Comparison of ENCODE assay signal across 8 cellular contexts in genomic region chr9:133103183-133103986, GRCh38. TPM values are rescaled to one million over a fixed set of nuclear protein-coding genes. Genes with fewer than 3 reads are reported as not detected.
DNase-seq lines count a peak whose midpoint lies in the region; ATAC-seq and TF ChIP-seq lines count a peak whose summit lies in the region.

No MANE protein-coding gene starts in this region.

- H3K9me3 Mint-ChIP-seq in activated CD8-positive, alpha-beta T cell treated with anti-CD3 and anti-CD28 coated beads for 36 hours, result no peaks in the 10 kb centered on the region
- H3K9me3 Mint-ChIP-seq in effector memory CD8-positive, alpha-beta T cell, result no peaks in the 10 kb centered on the region
- H3K9me3 Mint-ChIP-seq in mesothelial cell of epicardium, result no peaks in the 10 kb centered on the region

- TF ChIP-seq CTCF in DOHH2 (IDR thresholded peaks at IDR 0.05; ENCODE audit: low read depth, low read length, poor library complexity, severe bottlenecking) (peak; percentile 99), LNCAP (IDR thresholded peaks at IDR 0.05) (peak; percentile 95), mesothelial cell of epicardium (IDR thresholded peaks at IDR 0.05; ENCODE audit: unreplicated experiment) (peak; percentile 95), tibial nerve (IDR thresholded peaks at IDR 0.05) (peak; percentile 92 to 99 (median 97))
- peak; percentile 97 for TF ChIP-seq CTCF in activated CD8-positive, alpha-beta T cell treated with anti-CD3 and anti-CD28 coated beads for 36 hours (IDR thresholded peaks at IDR 0.05)

- 30 to 61% methylated on average over 9 to 11 of the region's 14 CpGs for WGBS in tibial nerve, 2 donors

- POLR2A ChIA-PET in activated CD8-positive, alpha-beta T cell treated with anti-CD3 and anti-CD28 coated beads for 36 hours (lab: Charles Lee), result interaction anchor here (1.3 to 1.7 kb wide), 3 partner anchors 9 to 44 kb away, joined by 3 to 6 read pairs (median 4); no protein-coding TSS in a partner anchor

- H3K4me1 Mint-ChIP-seq in activated CD8-positive, alpha-beta T cell treated with anti-CD3 and anti-CD28 coated beads for 36 hours (ENCODE audit: low read depth), result no peaks in the 10 kb centered on the region
- peaks cover 4 to 8% of the 10 kb centered on the region in 2 donors for H3K4me1 Mint-ChIP-seq in effector memory CD8-positive, alpha-beta T cell (ENCODE audit: low read depth in 2 of 2)
- no peaks in the 10 kb centered on the region for H3K4me1 Mint-ChIP-seq in mesothelial cell of epicardium

- H3K36me3 ChIP-seq in DOHH2 (ENCODE audit: control insufficient read depth, low read length), result peaks cover 80% of the 10 kb centered on the region
- peaks cover 4 to 99% (median 66%) of the 10 kb centered on the region in 3 donors for H3K36me3 ChIP-seq in tibial nerve

- peak; percentile 59 for DNase-seq in activated CD8-positive, alpha-beta T cell treated with anti-CD3 and anti-CD28 coated beads for 36 hours
- peak; percentile 48 to 62 (median 53) for DNase-seq in effector memory CD8-positive, alpha-beta T cell
- DNase-seq in mesothelial cell of epicardium (ENCODE audit: low spot score in 2 of 2, unreplicated experiment in 2 of 2) (peak in 1 of 2 experiments; percentile 74), tibial nerve (ENCODE audit: low spot score in 2 of 2) (peak; percentile 64 to 79)

- no peaks in the 10 kb centered on the region for H3K27me3 ChIP-seq in DOHH2 (ENCODE audit: control insufficient read depth, low read length)
- no peaks in the 10 kb centered on the region for H3K27me3 ChIP-seq in tibial nerve

- peak in 1 of 2 donors; percentile 40 for TF ChIP-seq EP300 in tibial nerve (IDR thresholded peaks at IDR 0.05)

- H3K4me2 ChIP-seq in DOHH2 (ENCODE audit: low read length), result no peak overlapping the region

- H3K36me3 Mint-ChIP-seq in activated CD8-positive, alpha-beta T cell treated with anti-CD3 and anti-CD28 coated beads for 36 hours (ENCODE audit: low read depth), result peaks cover 55% of the 10 kb centered on the region
- peaks cover 93% of the 10 kb centered on the region for H3K36me3 Mint-ChIP-seq in effector memory CD8-positive, alpha-beta T cell (ENCODE audit: insufficient read depth)
- peaks cover 36% of the 10 kb centered on the region for H3K36me3 Mint-ChIP-seq in mesothelial cell of epicardium

- no peaks in the 10 kb centered on the region for H3K9me2 ChIP-seq in DOHH2 (replicated peaks; ENCODE audit: control insufficient read depth, low read length)

- H3K79me2 ChIP-seq in DOHH2 (ENCODE audit: control insufficient read depth, low read length), result no peaks in the 10 kb centered on the region

- H3K27ac Mint-ChIP-seq in activated CD8-positive, alpha-beta T cell treated with anti-CD3 and anti-CD28 coated beads for 36 hours, result no peak overlapping the region
- H3K27ac Mint-ChIP-seq in effector memory CD8-positive, alpha-beta T cell, result peak overlapping the region; percentile 79 to 96
- H3K27ac Mint-ChIP-seq in mesothelial cell of epicardium, result no peak overlapping the region

- CTCF ChIA-PET in activated CD8-positive, alpha-beta T cell treated with anti-CD3 and anti-CD28 coated beads for 36 hours (lab: Charles Lee), result interaction anchor here (0.7 to 22.4 kb wide), 10 partner anchors 9 to 56 kb away, joined by 3 to 376 read pairs (median 6); no protein-coding TSS in a partner anchor

- no peaks in the 10 kb centered on the region for H4K20me1 ChIP-seq in DOHH2 (ENCODE audit: control insufficient read depth, insufficient read depth, low read depth, low read length)

- no peak for TF ChIP-seq POLR2A in tibial nerve (IDR thresholded peaks at IDR 0.05)

- H3K4me3 ChIP-seq in DOHH2 (ENCODE audit: low read length) (no peak overlapping the region), tibial nerve (no peak overlapping the region)

- peak; percentile 72 for ATAC-seq in activated CD8-positive, alpha-beta T cell treated with anti-CD3 and anti-CD28 coated beads for 36 hours
- ATAC-seq in effector memory CD8-positive, alpha-beta T cell (replicated peaks), result peak; percentile 61
- ATAC-seq in HG02973 (IDR thresholded peaks at IDR 0.05; ENCODE audit: unreplicated experiment), result no peak
- ATAC-seq in HG03097 (IDR thresholded peaks at IDR 0.05; ENCODE audit: low FRiP score, unreplicated experiment), result no peak

- intact Hi-C loops in activated CD8-positive, alpha-beta T cell treated with anti-CD3 and anti-CD28 coated beads for 36 hours (cut with micrococcal nuclease), result loop anchor here (2.0 kb wide), 1 partner anchor 43 kb away; no protein-coding TSS in a partner anchor

- H3K9me3 ChIP-seq in DOHH2 (ENCODE audit: control insufficient read depth, insufficient read depth, low read length) (no peaks in the 10 kb centered on the region), tibial nerve (no peaks in the 10 kb centered on the region)

- no peaks in the 10 kb centered on the region for H3K27me3 Mint-ChIP-seq in activated CD8-positive, alpha-beta T cell treated with anti-CD3 and anti-CD28 coated beads for 36 hours
- H3K27me3 Mint-ChIP-seq in effector memory CD8-positive, alpha-beta T cell, result no peaks in the 10 kb centered on the region
- no peaks in the 10 kb centered on the region for H3K27me3 Mint-ChIP-seq in mesothelial cell of epicardium (ENCODE audit: low read depth)

- no peaks in the 10 kb centered on the region for H3K4me1 ChIP-seq in DOHH2 (ENCODE audit: control insufficient read depth, low read length)
- H3K4me1 ChIP-seq in tibial nerve, result peaks cover 0 to 7% (median 3%) of the 10 kb centered on the region in 4 donors

- H3F3A ChIP-seq in DOHH2 (ENCODE audit: control insufficient read depth, insufficient read depth), result no peaks in the 10 kb centered on the region

- H3K4me3 Mint-ChIP-seq in activated CD8-positive, alpha-beta T cell treated with anti-CD3 and anti-CD28 coated beads for 36 hours, result no peak overlapping the region
- H3K4me3 Mint-ChIP-seq in effector memory CD8-positive, alpha-beta T cell, result no peak overlapping the region
- no peak overlapping the region for H3K4me3 Mint-ChIP-seq in mesothelial cell of epicardium

- H3K27ac ChIP-seq in DOHH2 (ENCODE audit: low read depth, low read length) (no peak overlapping the region), tibial nerve (peak overlapping the region in 3 of 4 donors; percentile 23 to 62 (median 47))

RNA-seq across cellular contexts. Expression of gene RALGDS, which starts 17.7 kb away (rescaled TPM):
- total RNA-seq in activated CD8-positive, alpha-beta T cell treated with anti-CD3 and anti-CD28 coated beads for 36 hours, result 10 to 100 TPM; 80.5 to 88.2 TPM
- total RNA-seq in mesothelial cell of epicardium (78.9 to 83.5 TPM (median 82.9 TPM) in 3 replicates), tibial nerve (10 to 100 TPM; 34.5 to 60.0 (median 48.7) TPM)

RNA-seq across cellular contexts. Expression of gene CEL, which starts 41.6 kb away (rescaled TPM):
- 1 to 10 TPM; 2.9 to 3.0 TPM for total RNA-seq in activated CD8-positive, alpha-beta T cell treated with anti-CD3 and anti-CD28 coated beads for 36 hours
- total RNA-seq in mesothelial cell of epicardium (4.3 to 5.0 TPM (median 4.6 TPM) in 3 replicates), tibial nerve (10 to 100 TPM in 1 of 4 donors, 1 to 10 TPM in 3; 1.7 to 10.5 (median 2.6) TPM)

Comparison
In these comparisons a context has a peak if more than half of its experiments do, and no peak if none do; other contexts are left out.
1. ATAC-seq: peak in activated CD8-positive, alpha-beta T cell treated with anti-CD3 and anti-CD28 coated beads for 36 hours (single experiment) and effector memory CD8-positive, alpha-beta T cell (single experiment); none in HG02973 (single experiment) and HG03097 (single experiment).
2. H3K27ac Mint-ChIP-seq: peak in effector memory CD8-positive, alpha-beta T cell (2 of 2); none in activated CD8-positive, alpha-beta T cell treated with anti-CD3 and anti-CD28 coated beads for 36 hours (single experiment) and mesothelial cell of epicardium (single experiment).
3. Peak in every context shown above with its lines, with median percentiles within 50 percentile points of each other: CTCF ChIP-seq.